ENCODE assay signal across 12 cellular contexts in the genomic region with DNA sequence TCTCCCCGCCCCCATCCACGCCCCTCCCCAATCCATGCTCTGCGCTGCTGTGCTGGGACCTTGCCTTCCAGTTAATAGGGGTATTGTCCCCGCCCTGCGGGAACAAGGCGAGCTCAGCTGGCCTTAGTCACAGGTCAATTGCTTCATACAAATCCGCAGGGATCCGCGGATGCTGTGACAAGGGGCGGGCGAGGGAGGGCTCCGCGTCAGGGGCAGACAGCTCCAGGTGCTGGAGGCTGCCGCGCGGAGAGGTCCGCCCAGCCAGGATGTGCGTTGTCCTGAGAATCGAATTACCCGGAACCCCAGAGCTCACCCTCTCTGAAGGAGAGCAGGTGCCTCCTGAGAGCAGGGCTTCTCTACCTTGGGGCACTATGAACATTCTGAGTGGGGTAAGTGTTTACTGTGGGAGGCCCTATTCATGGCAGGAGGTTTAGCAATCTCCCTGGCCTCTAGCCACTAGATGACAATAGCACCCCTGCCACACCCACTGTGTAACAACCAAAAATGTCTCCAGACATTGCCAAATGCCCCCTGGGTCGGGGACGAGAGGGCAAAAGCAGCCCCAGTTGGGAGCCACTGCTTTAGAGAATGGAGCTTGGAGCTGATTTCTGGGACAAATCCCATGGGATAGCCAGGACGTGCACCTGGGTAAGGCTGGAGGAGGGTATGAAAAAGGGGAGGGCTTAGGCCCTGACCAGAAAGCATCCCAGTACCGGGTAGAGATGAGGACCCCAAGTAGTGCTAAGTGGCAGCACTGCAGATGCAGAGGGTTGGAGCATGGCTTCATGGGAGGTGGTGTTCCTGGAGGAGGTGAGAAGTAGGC.
DNase-seq lines count a peak whose midpoint lies in the region; ATAC-seq and TF ChIP-seq lines count a peak whose summit lies in the region.
"Had no signal": no experiment of that assay in that cellular context is flagged by ENCODE, and none has a peak within 500 bp of the region (broad histone marks: within the 10 kb centered on the region; RNA-seq: fewer than 3 reads in every experiment).

No MANE protein-coding gene starts in this region.

- H3K27me3 ChIP-seq in right atrium auricular region: no peaks in the 10 kb centered on the region
- H3K27me3 ChIP-seq in NT2/D1 (ENCODE audit: insufficient read depth, insufficient read length): no peaks in the 10 kb centered on the region
- H3K27me3 ChIP-seq in iPS-20b (ENCODE audit: insufficient read depth, low read length): no peaks in the 10 kb centered on the region; the same call in 1 of the 2 replicates
- H3K27me3 ChIP-seq: upper lobe of left lung had no signal

- H3K36me3 ChIP-seq in right atrium auricular region (no peaks in the 10 kb centered on the region), NT2/D1 (ENCODE audit: insufficient read depth, insufficient read length, low read length) (no peaks in the 10 kb centered on the region), iPS-20b (ENCODE audit: insufficient read depth, low read depth, low read length) (no peaks in the 10 kb centered on the region)
- H3K36me3 ChIP-seq: upper lobe of left lung had no signal

- CTCF ChIA-PET in GM10248 (lab: Yijun Ruan, JAX): no interaction called here

- H3K9ac ChIP-seq in NT2/D1 (ENCODE audit: insufficient read length, low read depth) (no peak overlapping the region), iPS-20b (ENCODE audit: low read depth, low read length) (no peak overlapping the region)

- TF ChIP-seq CTCF in right atrium auricular region (IDR thresholded peaks at IDR 0.05): no peak
- TF ChIP-seq CTCF in GM10248 (IDR thresholded peaks at IDR 0.05; ENCODE audit: control extremely low read depth, extremely low read depth, low read depth, missing control alignments): no peak

- POLR2A ChIA-PET in GM10248 (lab: Yijun Ruan, JAX): no interaction called here

- DNase-seq in right atrium auricular region (ENCODE audit: low spot score) (peak; percentile 52), left ventricle myocardium superior (no peak), NT2/D1 (ENCODE audit: low read depth, low spot score) (peak; percentile 40), GM10248 (ENCODE audit: extremely low spot score) (no peak)
- DNase-seq: occipital lobe had no signal

- H3K4me1 ChIP-seq in right atrium auricular region (no peaks in the 10 kb centered on the region), NT2/D1 (ENCODE audit: insufficient read depth, insufficient read length) (peaks cover 3% of the 10 kb centered on the region), iPS-20b (ENCODE audit: insufficient read depth, low read length) (no peaks in the 10 kb centered on the region; the same call in 1 of the 2 replicates)
- H3K4me1 ChIP-seq: upper lobe of left lung had no signal

- H3K27ac ChIP-seq in right atrium auricular region: no peak overlapping the region
- no peak overlapping the region for H3K27ac ChIP-seq in iPS-20b (ENCODE audit: low read length)
- H3K27ac ChIP-seq: upper lobe of left lung, VCaP had no signal

- ATAC-seq in left ventricle myocardium superior: no peak
- no peak for ATAC-seq in HG03097 (IDR thresholded peaks at IDR 0.05; ENCODE audit: low FRiP score, unreplicated experiment)
- no peak for ATAC-seq in GM19035 (IDR thresholded peaks at IDR 0.05; ENCODE audit: unreplicated experiment)
- ATAC-seq in HG02852 (IDR thresholded peaks at IDR 0.05; ENCODE audit: unreplicated experiment): no peak

- intact Hi-C loops in left ventricle myocardium superior (cut with micrococcal nuclease): no loop called here

- no peaks in the 10 kb centered on the region for H3K9me3 ChIP-seq in right atrium auricular region
- no peaks in the 10 kb centered on the region for H3K9me3 ChIP-seq in NT2/D1 (ENCODE audit: insufficient read depth, low read length)
- no peaks in the 10 kb centered on the region for H3K9me3 ChIP-seq in iPS-20b (ENCODE audit: insufficient read depth, low read depth, low read length)
- H3K9me3 ChIP-seq: upper lobe of left lung had no signal

- H3K4me3 ChIP-seq in right atrium auricular region: no peak overlapping the region
- no peak overlapping the region for H3K4me3 ChIP-seq in NT2/D1 (ENCODE audit: insufficient read length, low read depth)
- H3K4me3 ChIP-seq in iPS-20b (ENCODE audit: low read length): peak overlapping the region; percentile 62
- H3K4me3 ChIP-seq: K562, upper lobe of left lung had no signal

Comparison
In these comparisons a context has a peak if more than half of its experiments do, and no peak if none do; other contexts are left out.
1. DNase-seq: peak in right atrium auricular region (single experiment) and NT2/D1 (single experiment); none in left ventricle myocardium superior (single experiment) and GM10248 (single experiment).